Comparison of ENCODE assay signal across 18 cellular contexts in genomic region chr1:56666112-56666608, GRCh38. TPM values are rescaled to one million over a fixed set of nuclear protein-coding genes. Genes with fewer than 3 reads are reported as not detected.
DNase-seq lines count a peak whose midpoint lies in the region; ATAC-seq and TF ChIP-seq lines count a peak whose summit lies in the region.
"Had no signal": no experiment of that assay in that cellular context is flagged by ENCODE, and none has a peak within 500 bp of the region (broad histone marks: within the 10 kb centered on the region; RNA-seq: fewer than 3 reads in every experiment).

No MANE protein-coding gene starts in this region.

- no peaks in the 10 kb centered on the region for H3K79me1 ChIP-seq in IMR-90 (ENCODE audit: low read depth in 1 of 2, low read length in 2 of 2)

- no peak overlapping the region for H3K4me2 ChIP-seq in IMR-90 (ENCODE audit: low read depth, low read length)

- H2AK9ac ChIP-seq in IMR-90 (replicated peaks; ENCODE audit: low read depth, low read length, poor library complexity): no peak overlapping the region

- H3K27me3 Mint-ChIP-seq in MCF 10A (ENCODE audit: insufficient read depth, unreplicated experiment): no peaks in the 10 kb centered on the region
- H3K27me3 Mint-ChIP-seq in effector memory CD8-positive, alpha-beta T cell: peaks cover 0 to 11% of the 10 kb centered on the region in 2 donors

- no peak overlapping the region for H4K8ac ChIP-seq in IMR-90 (ENCODE audit: low read depth in 2 of 2, low read length in 2 of 2)

- no peak for TF ChIP-seq POLR2A in IMR-90 (IDR thresholded peaks at IDR 0.05; ENCODE audit: low read depth, low read length)

- no peak overlapping the region for H2BK120ac ChIP-seq in IMR-90 (ENCODE audit: low read depth, low read length)

- H2BK15ac ChIP-seq in IMR-90 (ENCODE audit: low read depth, low read length): no peak overlapping the region

- H3K14ac ChIP-seq in IMR-90 (replicated peaks; ENCODE audit: low read depth, low read length): no peak overlapping the region

- H3K27ac Mint-ChIP-seq in MCF 10A (ENCODE audit: low read depth, unreplicated experiment): no peak overlapping the region
- no peak overlapping the region for H3K27ac Mint-ChIP-seq in effector memory CD8-positive, alpha-beta T cell
- H3K27ac Mint-ChIP-seq: CD4-positive, alpha-beta T cell; T-helper 17 cell had no signal

- no peak overlapping the region for H3K18ac ChIP-seq in IMR-90 (ENCODE audit: low read depth, low read length)

- no peaks in the 10 kb centered on the region for H3K36me3 ChIP-seq in IMR-90 (ENCODE audit: control insufficient read depth, insufficient read depth, low read length)
- H3K36me3 ChIP-seq: SJCRH30 had no signal

- no peak overlapping the region for H3K4me3 ChIP-seq in IMR-90 (ENCODE audit: insufficient read depth, low read depth, low read length)
- H3K4me3 ChIP-seq: SJCRH30 had no signal

- BruUV-seq in IMR-90 (replicated peaks; lab: Mats Ljungman, UMichigan) (no TSS peak), MCF 10A (replicated peaks; lab: Mats Ljungman, UMichigan) (no TSS peak)

- in situ Hi-C loops in IMR-90 (cut with MboI; ENCODE audit: low sequenced_read_pairs): no loop called here

- no CpG with 5 or more reads among the region's 3 CpGs for WGBS in IMR-90 (ENCODE audit: extremely low coverage in 2 of 2, insufficient read length in 1 of 2), 2 experiments

- DNase-seq in DMS79 (lab: John Stamatoyannopoulos, UW) (peak; percentile 24), IMR-90 (no peak), NCI-H524 (lab: John Stamatoyannopoulos, UW) (peak; percentile 51 to 83), foreskin keratinocyte (no peak), MCF 10A (ENCODE audit: unreplicated experiment) (no peak), DMS53 (lab: John Stamatoyannopoulos, UW) (no peak)
- no peak for DNase-seq in effector memory CD8-positive, alpha-beta T cell
- DNase-seq: CD4-positive, alpha-beta T cell; DND-41; KBM-7; NCI-H1436 treated with DMSO at 0.1 percent for 48 hours; NCI-H2107; NCI-H446 treated with DMSO at 0.1 percent for 48 hours; NK-92 treated with Interleukin-12 subunit alpha and Interleukin-12 subunit beta, amount 100 ng/mL, for 24 hours; RPMI8226; SJCRH30; T-helper 17 cell had no signal

- dilution Hi-C loops in IMR-90 (cut with HindIII; ENCODE audit: low sequenced_read_pairs, unreplicated experiment): no loop called here

- TF ChIP-seq CTCF in IMR-90 (conservative IDR thresholded peaks at IDR 0.05; ENCODE audit: low read depth, low read length) (no peak), foreskin keratinocyte (conservative IDR thresholded peaks at IDR 0.05) (peak; percentile 19), MCF 10A (IDR thresholded peaks at IDR 0.05; ENCODE audit: unreplicated experiment) (no peak)

- H3K9me3 ChIP-seq in IMR-90 (ENCODE audit: control insufficient read depth, insufficient read depth, low read length): no peaks in the 10 kb centered on the region
- H3K9me3 ChIP-seq: SJCRH30 had no signal

- H2BK5ac ChIP-seq in IMR-90 (ENCODE audit: low read depth, low read length, poor library complexity, severe bottlenecking): no peak overlapping the region

- CTCF ChIA-PET in IMR-90 (lab: Yijun Ruan, JAX): interaction anchor here (0.6 kb wide), 2 partner anchors 36 to 43 kb away, joined by 3 to 4 read pairs; no protein-coding TSS in a partner anchor
- CTCF ChIA-PET in MCF 10A (lab: Yijun Ruan, JAX): no interaction called here

- no peak for TF ChIP-seq RAD21 in IMR-90 (IDR thresholded peaks at IDR 0.05; ENCODE audit: low read length)

- H4K91ac ChIP-seq in IMR-90 (ENCODE audit: insufficient read depth, low read depth, low read length): no peak overlapping the region

- H3K27ac ChIP-seq in IMR-90 (ENCODE audit: insufficient read depth, low read length) (no peak overlapping the region), foreskin keratinocyte (no peak overlapping the region)
- H3K27ac ChIP-seq: SJCRH30 had no signal

- no peak overlapping the region for H2AK5ac ChIP-seq in IMR-90 (ENCODE audit: low read depth, low read length)

- no peak overlapping the region for H3K9ac ChIP-seq in IMR-90 (ENCODE audit: low read depth, low read length)

- no peak overlapping the region; the same call in 1 of the 2 replicates for H3K23ac ChIP-seq in IMR-90 (ENCODE audit: low read depth, low read length)

- no peaks in the 10 kb centered on the region for H3K9me3 Mint-ChIP-seq in MCF 10A (ENCODE audit: unreplicated experiment)
- H3K9me3 Mint-ChIP-seq in effector memory CD8-positive, alpha-beta T cell: peaks cover 0 to 2% of the 10 kb centered on the region in 2 donors
- H3K9me3 Mint-ChIP-seq: CD4-positive, alpha-beta T cell had no signal

- H3K56ac ChIP-seq in IMR-90 (ENCODE audit: extremely low read depth, insufficient read depth, low read length): no peak overlapping the region

- POLR2A ChIA-PET in IMR-90 (lab: Charles Lee; ENCODE audit: unreplicated experiment): no interaction called here
- POLR2A ChIA-PET in MCF 10A (lab: Yijun Ruan, JAX): no interaction called here

- H3K27me3 ChIP-seq in IMR-90 (ENCODE audit: control insufficient read depth, insufficient read depth, low read length) (no peaks in the 10 kb centered on the region), foreskin keratinocyte (no peaks in the 10 kb centered on the region)
- H3K27me3 ChIP-seq: SJCRH30 had no signal

- no peaks in the 10 kb centered on the region for H3K36me3 Mint-ChIP-seq in MCF 10A (ENCODE audit: insufficient read depth, unreplicated experiment)
- no peaks in the 10 kb centered on the region for H3K36me3 Mint-ChIP-seq in effector memory CD8-positive, alpha-beta T cell (ENCODE audit: insufficient read depth)

- no peak overlapping the region for H4K5ac ChIP-seq in IMR-90 (ENCODE audit: low read depth, low read length)

- intact Hi-C loops in IMR-90 (cut with micrococcal nuclease) (no loop called here), MCF 10A (cut with micrococcal nuclease) (no loop called here)

- no peaks in the 10 kb centered on the region for H3K9me1 ChIP-seq in IMR-90 (ENCODE audit: insufficient read depth, low read length)

- H2AFZ ChIP-seq in IMR-90 (replicated peaks; ENCODE audit: low read length, poor library complexity): no peak overlapping the region

- H2BK20ac ChIP-seq in IMR-90 (ENCODE audit: low read depth, low read length): no peak overlapping the region

- no peaks in the 10 kb centered on the region for H3K4me1 ChIP-seq in IMR-90 (ENCODE audit: control insufficient read depth, insufficient read depth, low read length)
- no peaks in the 10 kb centered on the region for H3K4me1 ChIP-seq in foreskin keratinocyte
- H3K4me1 ChIP-seq: SJCRH30 had no signal

- no peaks in the 10 kb centered on the region for H4K20me1 ChIP-seq in IMR-90 (ENCODE audit: insufficient read depth, low read length)

- no peak overlapping the region for H3K4ac ChIP-seq in IMR-90 (ENCODE audit: low read depth, low read length)

- ATAC-seq in IMR-90 (ENCODE audit: low read depth): 0 out of 2 replicates have a peak, but pooled peaks have one; percentile 17
- ATAC-seq in foreskin keratinocyte: no peak
- ATAC-seq in effector memory CD8-positive, alpha-beta T cell (replicated peaks): no peak
- ATAC-seq: HCT116, T-helper 17 cell had no signal

- no peak overlapping the region for H3K4me3 Mint-ChIP-seq in MCF 10A (ENCODE audit: unreplicated experiment)
- no peak overlapping the region for H3K4me3 Mint-ChIP-seq in effector memory CD8-positive, alpha-beta T cell
- H3K4me3 Mint-ChIP-seq: CD4-positive, alpha-beta T cell; T-helper 17 cell had no signal

- no peaks in the 10 kb centered on the region for H3K4me1 Mint-ChIP-seq in MCF 10A (ENCODE audit: insufficient read depth, unreplicated experiment)
- no peaks in the 10 kb centered on the region for H3K4me1 Mint-ChIP-seq in effector memory CD8-positive, alpha-beta T cell (ENCODE audit: low read depth in 2 of 2)
- H3K4me1 Mint-ChIP-seq: T-helper 17 cell had no signal

TF ChIP-seq in IMR-90, 13 proteins besides CTCF, POLR2A, EP300 and RAD21:
- TF ChIP-seq NFE2L2 (IDR thresholded peaks at IDR 0.05; ENCODE audit: low read depth, low read length): no peak
- TF ChIP-seq CHD1 (IDR thresholded peaks at IDR 0.05; ENCODE audit: low read depth, low read length): no peak
- TF ChIP-seq, protein P1, sequence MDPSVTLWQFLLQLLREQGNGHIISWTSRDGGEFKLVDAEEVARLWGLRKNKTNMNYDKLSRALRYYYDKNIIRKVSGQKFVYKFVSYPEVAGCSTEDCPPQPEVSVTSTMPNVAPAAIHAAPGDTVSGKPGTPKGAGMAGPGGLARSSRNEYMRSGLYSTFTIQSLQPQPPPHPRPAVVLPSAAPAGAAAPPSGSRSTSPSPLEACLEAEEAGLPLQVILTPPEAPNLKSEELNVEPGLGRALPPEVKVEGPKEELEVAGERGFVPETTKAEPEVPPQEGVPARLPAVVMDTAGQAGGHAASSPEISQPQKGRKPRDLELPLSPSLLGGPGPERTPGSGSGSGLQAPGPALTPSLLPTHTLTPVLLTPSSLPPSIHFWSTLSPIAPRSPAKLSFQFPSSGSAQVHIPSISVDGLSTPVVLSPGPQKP (IDR thresholded peaks at IDR 0.05; ENCODE audit: borderline replicate concordance, low read depth, low read length): no peak
- TF ChIP-seq RFX5 (IDR thresholded peaks at IDR 0.05; ENCODE audit: low read depth, low read length): no peak
- TF ChIP-seq SMC3 (IDR thresholded peaks at IDR 0.05; ENCODE audit: low read depth, low read length): no peak
- TF ChIP-seq MAZ (IDR thresholded peaks at IDR 0.05; ENCODE audit: borderline replicate concordance, low read depth, low read length): no peak
- TF ChIP-seq, protein P2, sequence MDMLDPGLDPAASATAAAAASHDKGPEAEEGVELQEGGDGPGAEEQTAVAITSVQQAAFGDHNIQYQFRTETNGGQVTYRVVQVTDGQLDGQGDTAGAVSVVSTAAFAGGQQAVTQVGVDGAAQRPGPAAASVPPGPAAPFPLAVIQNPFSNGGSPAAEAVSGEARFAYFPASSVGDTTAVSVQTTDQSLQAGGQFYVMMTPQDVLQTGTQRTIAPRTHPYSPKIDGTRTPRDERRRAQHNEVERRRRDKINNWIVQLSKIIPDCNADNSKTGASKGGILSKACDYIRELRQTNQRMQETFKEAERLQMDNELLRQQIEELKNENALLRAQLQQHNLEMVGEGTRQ (IDR thresholded peaks at IDR 0.05; ENCODE audit: low read depth, low read length): no peak
- no peak for TF ChIP-seq MAFK (IDR thresholded peaks at IDR 0.05; ENCODE audit: low read depth, low read length)
- no peak for TF ChIP-seq FOS (IDR thresholded peaks at IDR 0.05; ENCODE audit: low read depth, low read length)
- TF ChIP-seq RCOR1 (IDR thresholded peaks at IDR 0.05; ENCODE audit: insufficient replicate concordance, low read length): no peak
- TF ChIP-seq MXI1 (IDR thresholded peaks at IDR 0.05; ENCODE audit: borderline replicate concordance, low read depth, low read length): no peak
- TF ChIP-seq CEBPB (IDR thresholded peaks at IDR 0.05; ENCODE audit: low read depth, low read length): no peak
- no peak for TF ChIP-seq BHLHE40 (IDR thresholded peaks at IDR 0.05; ENCODE audit: low read depth, low read length)

RNA-seq across cellular contexts. Expression of gene PRKAA2, which starts 21.0 kb away (rescaled TPM):
- 1.4 and 2.2 TPM in 2 replicates for total RNA-seq in IMR-90 (2012; rRNA removed)
- 0.56 and 0.72 TPM in 2 replicates for polyA plus RNA-seq in IMR-90 (2012; rRNA removed)
- polyA plus RNA-seq in IMR-90 (2012; cell fraction: cytosol; rRNA removed): 0.11 and 0.15 TPM in 2 replicates
- 0.18 and 2.3 TPM in 2 replicates for polyA plus RNA-seq in IMR-90 (2012; cell fraction: nucleus; rRNA removed; ENCODE audit: low replicate concordance)
- total RNA-seq in foreskin keratinocyte: 0.18 and 0.20 TPM in 2 replicates
- polyA plus RNA-seq in foreskin keratinocyte: 0.02 and 0.03 TPM in 2 replicates
- 0.72 and 1.0 TPM in 2 replicates for total RNA-seq in MCF 10A (2022)
- total RNA-seq: CD4-positive, alpha-beta T cell; SJCRH30; T-helper 17 cell had no signal

Comparison
In these comparisons a context has a peak if more than half of its experiments do, and no peak if none do; other contexts are left out.
1. DNase-seq: peak in DMS79 (single experiment) and NCI-H524 (2 of 2); none in IMR-90 (single experiment), foreskin keratinocyte (0 of 2), MCF 10A (single experiment), effector memory CD8-positive, alpha-beta T cell (0 of 3) and DMS53 (single experiment).